In genomic region chr3:49659756-49660155, GRCh38 we compare ENCODE assay signal across 23 cellular contexts. TPM values are rescaled to one million over a fixed set of nuclear protein-coding genes. Genes with fewer than 3 reads are reported as not detected.
"Had no signal": no experiment of that assay in that cellular context is flagged by ENCODE, and none has a peak within 500 bp of the region (broad histone marks: within the 10 kb centered on the region; RNA-seq: fewer than 3 reads in every experiment).

No MANE protein-coding gene starts in this region.

- ATAC-seq: T-helper 17 cell, WTC11 had no signal

- H3K4me1 ChIP-seq: breast epithelium had no signal

- H3K9me3 ChIP-seq: adrenal gland, breast epithelium had no signal

- H3K4me3 ChIP-seq: adrenal gland, breast epithelium, PC-9 had no signal

- H3K27me3 Mint-ChIP-seq: activated CD4-positive, alpha-beta memory T cell treated with anti-CD3 and anti-CD28 coated beads for 36 hours had no signal

- H3K27ac Mint-ChIP-seq: activated CD4-positive, alpha-beta memory T cell treated with anti-CD3 and anti-CD28 coated beads for 36 hours; activated CD4-positive, alpha-beta T cell treated with anti-CD3 and anti-CD28 coated beads, Interleukin-2, amount 10 ng/mL, durations not matched to agents 24 days and 14 days; activated naive CD8-positive, alpha-beta T cell treated with anti-CD3 and anti-CD28 coated beads, Interleukin-2, amount 10 ng/mL, durations not matched to agents 7 days and 5 days; T-helper 17 cell; WTC11 had no signal

- H3K4me2 ChIP-seq: PC-9 had no signal

- H3K27me3 ChIP-seq: adrenal gland, breast epithelium had no signal

- H3K9me3 Mint-ChIP-seq: activated CD4-positive, alpha-beta memory T cell treated with anti-CD3 and anti-CD28 coated beads for 36 hours; activated CD4-positive, alpha-beta T cell treated with anti-CD3 and anti-CD28 coated beads, Interleukin-2, amount 10 ng/mL, durations not matched to agents 24 days and 14 days; activated naive CD8-positive, alpha-beta T cell treated with anti-CD3 and anti-CD28 coated beads, Interleukin-2, amount 10 ng/mL, durations not matched to agents 7 days and 5 days; central memory CD8-positive, alpha-beta T cell; WTC11 had no signal

- H3K36me3 ChIP-seq: adrenal gland, breast epithelium had no signal

- H3K27ac ChIP-seq: adrenal gland, breast epithelium, PC-9 had no signal

- DNase-seq: activated CD4-positive, alpha-beta memory T cell treated with anti-CD3 and anti-CD28 coated beads for 36 hours; activated CD4-positive, alpha-beta T cell treated with anti-CD3 and anti-CD28 coated beads, Interleukin-2, amount 10 ng/mL, durations not matched to agents 24 days and 14 days; activated CD4-positive, CD25-positive, alpha-beta regulatory T cell treated with anti-CD3 and anti-CD28 coated beads, Interleukin-2, amount 50 U/mL, for 72 hours; activated CD8-positive, alpha-beta memory T cell treated with anti-CD3 and anti-CD28 coated beads, Interleukin-2, amount 50 U/mL, for 4 hours; activated naive CD4-positive, alpha-beta T cell treated with anti-CD3 and anti-CD28 coated beads, Interleukin-2, amount 50 U/mL, for 16 hours; activated naive CD8-positive, alpha-beta T cell treated with anti-CD3 and anti-CD28 coated beads, Interleukin-2, amount 10 ng/mL, durations not matched to agents 7 days and 5 days; activated T-cell treated with anti-CD3 and anti-CD28 coated beads, Interleukin-2, amount 50 U/mL, for 1 hour; adrenal gland; anterior cingulate cortex; MM.1S; NCI-H1105; NCI-H1436; NCI-H1694 treated with DMSO at 0.1 percent for 48 hours; NCI-H2029 treated with DMSO at 0.1 percent for 48 hours; NCI-H510A treated with DMSO at 0.1 percent for 48 hours; NCI-H69; PC-9; SIG-M5; T-helper 17 cell; T-helper 9 cell had no signal

- H3K36me3 Mint-ChIP-seq: activated CD4-positive, alpha-beta memory T cell treated with anti-CD3 and anti-CD28 coated beads for 36 hours; activated naive CD8-positive, alpha-beta T cell treated with anti-CD3 and anti-CD28 coated beads, Interleukin-2, amount 10 ng/mL, durations not matched to agents 7 days and 5 days; WTC11 had no signal

- H3K4me1 Mint-ChIP-seq: activated CD4-positive, alpha-beta T cell treated with anti-CD3 and anti-CD28 coated beads, Interleukin-2, amount 10 ng/mL, durations not matched to agents 24 days and 14 days; central memory CD8-positive, alpha-beta T cell; WTC11 had no signal

- H2AFZ ChIP-seq: PC-9 had no signal

- H3K4me3 Mint-ChIP-seq: activated CD4-positive, alpha-beta memory T cell treated with anti-CD3 and anti-CD28 coated beads for 36 hours; activated CD4-positive, alpha-beta T cell treated with anti-CD3 and anti-CD28 coated beads, Interleukin-2, amount 10 ng/mL, durations not matched to agents 24 days and 14 days; activated naive CD8-positive, alpha-beta T cell treated with anti-CD3 and anti-CD28 coated beads, Interleukin-2, amount 10 ng/mL, durations not matched to agents 7 days and 5 days; central memory CD8-positive, alpha-beta T cell; T-helper 17 cell; WTC11 had no signal

RNA-seq across cellular contexts. Expression of gene AMIGO3, which starts 59.7 kb away (rescaled TPM):
- total RNA-seq: activated CD4-positive, alpha-beta memory T cell treated with anti-CD3 and anti-CD28 coated beads for 36 hours had no signal
